In genomic region chr6:89840538-89840937, GRCh38 we compare ENCODE assay signal across 12 cellular contexts. TPM values are rescaled to one million over a fixed set of nuclear protein-coding genes. Genes with fewer than 3 reads are reported as not detected.
A peak's percentile ranks its signal among the peaks of the same experiment; 100 is the strongest.
DNase-seq lines count a peak whose midpoint lies in the region; ATAC-seq and TF ChIP-seq lines count a peak whose summit lies in the region.
"Had no signal": no experiment of that assay in that cellular context is flagged by ENCODE, and none has a peak within 500 bp of the region (broad histone marks: within the 10 kb centered on the region; RNA-seq: fewer than 3 reads in every experiment).

No MANE protein-coding gene starts in this region.

- peaks cover 23% of the 10 kb centered on the region for H3K36me3 Mint-ChIP-seq in WTC11

- POLR2A ChIA-PET in WTC11 (lab: Charles Lee) = interaction anchor here (0.7 kb wide), 1 partner anchor 11 kb away, joined by 3 read pairs; no protein-coding TSS in a partner anchor

- H3K27me3 Mint-ChIP-seq in WTC11 (ENCODE audit: low read depth) = no peaks in the 10 kb centered on the region; the same call in 1 of the 2 replicates
- H3K27me3 Mint-ChIP-seq: activated T-helper 17 cell treated with anti-CD3 and anti-CD28 coated beads, Interleukin-2, amount 50 U/mL, for 72 hours had no signal

- no peak for TF ChIP-seq CTCF in WTC11 (IDR thresholded peaks at IDR 0.05)

- DNase-seq in Right ventricle myocardium superior = no peak
- DNase-seq in cardiac septum (ENCODE audit: low spot score) = no peak
- peak; percentile 31 for DNase-seq in SKM-1 treated with dmso at 0.1 percent for 144 hours (lab: John Stamatoyannopoulos, UW; ENCODE audit: unreplicated experiment)
- DNase-seq in left ventricle myocardium superior = no peak
- DNase-seq in T1000 (lab: John Stamatoyannopoulos, UW) = no peak
- no peak for DNase-seq in activated CD4-positive, alpha-beta T cell treated with anti-CD3 and anti-CD28 coated beads for 1 hour
- DNase-seq in WTC11 (ENCODE audit: low spot score) = no peak
- DNase-seq in anterior cingulate cortex (lab: John Stamatoyannopoulos, UW) = no peak
- DNase-seq: C1 segment of cervical spinal cord; effector memory CD4-positive, alpha-beta T cell; stomach had no signal

- intact Hi-C loops in Right ventricle myocardium superior (cut with DNase I) = no loop called here
- intact Hi-C loops in cardiac septum (cut with DNase I) = no loop called here
- intact Hi-C loops in left ventricle myocardium superior (cut with micrococcal nuclease) = no loop called here

- H3K27ac Mint-ChIP-seq in WTC11 = no peak overlapping the region
- H3K27ac Mint-ChIP-seq: activated T-helper 17 cell treated with anti-CD3 and anti-CD28 coated beads, Interleukin-2, amount 50 U/mL, for 72 hours had no signal

- ATAC-seq in Right ventricle myocardium superior (ENCODE audit: poor library complexity) (peak; percentile 54), left ventricle myocardium superior (peak; percentile 67), WTC11 (no peak; the same call in none of the 2 replicates)
- ATAC-seq: activated T-helper 17 cell treated with anti-CD3 and anti-CD28 coated beads, Interleukin-2, amount 50 U/mL, for 72 hours had no signal

- no peaks in the 10 kb centered on the region for H3K9me3 Mint-ChIP-seq in WTC11
- H3K9me3 Mint-ChIP-seq: activated T-helper 17 cell treated with anti-CD3 and anti-CD28 coated beads, Interleukin-2, amount 50 U/mL, for 72 hours had no signal

- CTCF ChIA-PET in WTC11 (lab: Charles Lee) = interaction anchor here (0.8 to 0.9 kb wide), 3 partner anchors 11 to 100 kb away, joined by 3 to 5 read pairs (median 4); partner anchors contain the start of gene MDN1

- H3K4me3 Mint-ChIP-seq in WTC11 = no peak overlapping the region
- H3K4me3 Mint-ChIP-seq: activated T-helper 17 cell treated with anti-CD3 and anti-CD28 coated beads, Interleukin-2, amount 50 U/mL, for 72 hours had no signal

- peaks cover 7% of the 10 kb centered on the region for H3K4me1 Mint-ChIP-seq in WTC11

TF ChIP-seq in WTC11, 78 proteins besides CTCF, POLR2A, EP300 and RAD21:
- TF ChIP-seq GTF2I (CRISPR knock-in tag; conservative IDR thresholded peaks at IDR 0.05) (no peak), PREB (CRISPR knock-in tag; IDR thresholded peaks at IDR 0.05; ENCODE audit: borderline replicate concordance) (no peak), NR3C1 (CRISPR knock-in tag; conservative IDR thresholded peaks at IDR 0.05; ENCODE audit: low read depth) (no peak), JUN (CRISPR knock-in tag; IDR thresholded peaks at IDR 0.05) (no peak), E2F5 (CRISPR knock-in tag; IDR thresholded peaks at IDR 0.05) (no peak), RELA (CRISPR knock-in tag; IDR thresholded peaks at IDR 0.05; ENCODE audit: borderline replicate concordance) (no peak), E2F1 (CRISPR knock-in tag; IDR thresholded peaks at IDR 0.05) (no peak), GRHL2 (CRISPR knock-in tag; IDR thresholded peaks at IDR 0.05; ENCODE audit: insufficient replicate concordance, severe bottlenecking) (no peak), HMGXB4 (CRISPR knock-in tag; IDR thresholded peaks at IDR 0.05) (no peak), ZNF317 (CRISPR knock-in tag; IDR thresholded peaks at IDR 0.05; ENCODE audit: borderline replicate concordance, low read depth) (no peak)
TF ChIP-seq in WTC11: peak in this region for 0.

RNA-seq across cellular contexts. Expression of gene CASP8AP2, which starts 10.9 kb away (rescaled TPM):
- total RNA-seq in Right ventricle myocardium superior (13.8 TPM), cardiac septum (11.6 TPM), left ventricle myocardium superior (14.4 TPM), WTC11 (2021) (24.2 to 27.9 TPM (median 25.0 TPM) in 3 replicates)

RNA-seq across cellular contexts. Expression of gene MDN1, which starts 20.9 kb away (rescaled TPM):
- total RNA-seq in Right ventricle myocardium superior (22.6 TPM), cardiac septum (21.1 TPM), left ventricle myocardium superior (23.9 TPM), WTC11 (2021) (146 to 195 TPM (median 146 TPM) in 3 replicates)

RNA-seq across cellular contexts. Expression of gene GJA10, which starts 53.7 kb away (rescaled TPM):
- total RNA-seq in Right ventricle myocardium superior (not detected), cardiac septum (not detected), left ventricle myocardium superior (not detected), WTC11 (2021) (not detected in 3 replicates)
- total RNA-seq: activated T-helper 17 cell treated with anti-CD3 and anti-CD28 coated beads, Interleukin-2, amount 50 U/mL, for 72 hours; stomach had no signal
